1 cellular context compared by ENCODE assay signal in genomic region chr3:195989921-195990840, GRCh38.
TF ChIP-seq lines count a peak whose summit lies in the region.

No MANE protein-coding gene starts in this region.

TF ChIP-seq in HepG2, 621 proteins besides CTCF, POLR2A, EP300 and RAD21 (continued from another document and continues in another):
- TF ChIP-seq ZNF574 (CRISPR knock-in tag; IDR thresholded peaks at IDR 0.05) = peak; percentile 42; the same call in 1 of the 2 replicates
- TF ChIP-seq, protein P1, sequence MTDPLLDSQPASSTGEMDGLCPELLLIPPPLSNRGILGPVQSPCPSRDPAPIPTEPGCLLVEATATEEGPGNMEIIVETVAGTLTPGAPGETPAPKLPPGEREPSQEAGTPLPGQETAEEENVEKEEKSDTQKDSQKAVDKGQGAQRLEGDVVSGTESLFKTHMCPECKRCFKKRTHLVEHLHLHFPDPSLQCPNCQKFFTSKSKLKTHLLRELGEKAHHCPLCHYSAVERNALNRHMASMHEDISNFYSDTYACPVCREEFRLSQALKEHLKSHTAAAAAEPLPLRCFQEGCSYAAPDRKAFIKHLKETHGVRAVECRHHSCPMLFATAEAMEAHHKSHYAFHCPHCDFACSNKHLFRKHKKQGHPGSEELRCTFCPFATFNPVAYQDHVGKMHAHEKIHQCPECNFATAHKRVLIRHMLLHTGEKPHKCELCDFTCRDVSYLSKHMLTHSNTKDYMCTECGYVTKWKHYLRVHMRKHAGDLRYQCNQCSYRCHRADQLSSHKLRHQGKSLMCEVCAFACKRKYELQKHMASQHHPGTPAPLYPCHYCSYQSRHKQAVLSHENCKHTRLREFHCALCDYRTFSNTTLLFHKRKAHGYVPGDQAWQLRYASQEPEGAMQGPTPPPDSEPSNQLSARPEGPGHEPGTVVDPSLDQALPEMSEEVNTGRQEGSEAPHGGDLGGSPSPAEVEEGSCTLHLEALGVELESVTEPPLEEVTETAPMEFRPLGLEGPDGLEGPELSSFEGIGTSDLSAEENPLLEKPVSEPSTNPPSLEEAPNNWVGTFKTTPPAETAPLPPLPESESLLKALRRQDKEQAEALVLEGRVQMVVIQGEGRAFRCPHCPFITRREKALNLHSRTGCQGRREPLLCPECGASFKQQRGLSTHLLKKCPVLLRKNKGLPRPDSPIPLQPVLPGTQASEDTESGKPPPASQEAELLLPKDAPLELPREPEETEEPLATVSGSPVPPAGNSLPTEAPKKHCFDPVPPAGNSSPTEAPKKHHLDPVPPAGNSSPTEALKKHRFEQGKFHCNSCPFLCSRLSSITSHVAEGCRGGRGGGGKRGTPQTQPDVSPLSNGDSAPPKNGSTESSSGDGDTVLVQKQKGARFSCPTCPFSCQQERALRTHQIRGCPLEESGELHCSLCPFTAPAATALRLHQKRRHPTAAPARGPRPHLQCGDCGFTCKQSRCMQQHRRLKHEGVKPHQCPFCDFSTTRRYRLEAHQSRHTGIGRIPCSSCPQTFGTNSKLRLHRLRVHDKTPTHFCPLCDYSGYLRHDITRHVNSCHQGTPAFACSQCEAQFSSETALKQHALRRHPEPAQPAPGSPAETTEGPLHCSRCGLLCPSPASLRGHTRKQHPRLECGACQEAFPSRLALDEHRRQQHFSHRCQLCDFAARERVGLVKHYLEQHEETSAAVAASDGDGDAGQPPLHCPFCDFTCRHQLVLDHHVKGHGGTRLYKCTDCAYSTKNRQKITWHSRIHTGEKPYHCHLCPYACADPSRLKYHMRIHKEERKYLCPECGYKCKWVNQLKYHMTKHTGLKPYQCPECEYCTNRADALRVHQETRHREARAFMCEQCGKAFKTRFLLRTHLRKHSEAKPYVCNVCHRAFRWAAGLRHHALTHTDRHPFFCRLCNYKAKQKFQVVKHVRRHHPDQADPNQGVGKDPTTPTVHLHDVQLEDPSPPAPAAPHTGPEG (CRISPR knock-in tag; IDR thresholded peaks at IDR 0.05) = 0 out of 2 replicates have a peak, but pooled peaks have one; percentile 13
- peak; percentile 52 for TF ChIP-seq RBM39 (IDR thresholded peaks at IDR 0.05; ENCODE audit: low read depth, low read length, poor library complexity, severe bottlenecking)
- peak; percentile 64 for TF ChIP-seq THAP11 (CRISPR knock-in tag; IDR thresholded peaks at IDR 0.05)
- TF ChIP-seq ZFY (CRISPR knock-in tag; IDR thresholded peaks at IDR 0.05) = peak; percentile 78
- TF ChIP-seq ADNP (CRISPR knock-in tag; IDR thresholded peaks at IDR 0.05) = peak; percentile 81; the same call in 1 of the 2 replicates
- TF ChIP-seq, protein P2, sequence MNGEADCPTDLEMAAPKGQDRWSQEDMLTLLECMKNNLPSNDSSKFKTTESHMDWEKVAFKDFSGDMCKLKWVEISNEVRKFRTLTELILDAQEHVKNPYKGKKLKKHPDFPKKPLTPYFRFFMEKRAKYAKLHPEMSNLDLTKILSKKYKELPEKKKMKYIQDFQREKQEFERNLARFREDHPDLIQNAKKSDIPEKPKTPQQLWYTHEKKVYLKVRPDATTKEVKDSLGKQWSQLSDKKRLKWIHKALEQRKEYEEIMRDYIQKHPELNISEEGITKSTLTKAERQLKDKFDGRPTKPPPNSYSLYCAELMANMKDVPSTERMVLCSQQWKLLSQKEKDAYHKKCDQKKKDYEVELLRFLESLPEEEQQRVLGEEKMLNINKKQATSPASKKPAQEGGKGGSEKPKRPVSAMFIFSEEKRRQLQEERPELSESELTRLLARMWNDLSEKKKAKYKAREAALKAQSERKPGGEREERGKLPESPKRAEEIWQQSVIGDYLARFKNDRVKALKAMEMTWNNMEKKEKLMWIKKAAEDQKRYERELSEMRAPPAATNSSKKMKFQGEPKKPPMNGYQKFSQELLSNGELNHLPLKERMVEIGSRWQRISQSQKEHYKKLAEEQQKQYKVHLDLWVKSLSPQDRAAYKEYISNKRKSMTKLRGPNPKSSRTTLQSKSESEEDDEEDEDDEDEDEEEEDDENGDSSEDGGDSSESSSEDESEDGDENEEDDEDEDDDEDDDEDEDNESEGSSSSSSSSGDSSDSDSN (CRISPR knock-in tag; IDR thresholded peaks at IDR 0.05) = peak; percentile 32; the same call in 1 of the 2 replicates
- TF ChIP-seq ETV5 (CRISPR knock-in tag; IDR thresholded peaks at IDR 0.05; ENCODE audit: borderline replicate concordance) = 0 out of 2 replicates have a peak, but pooled peaks have one; percentile 19
- peak; percentile 45 for TF ChIP-seq SP5 (CRISPR knock-in tag; IDR thresholded peaks at IDR 0.05; ENCODE audit: borderline replicate concordance, low read depth)
- TF ChIP-seq HNRNPLL (IDR thresholded peaks at IDR 0.05; ENCODE audit: low read depth, low read length, poor library complexity, severe bottlenecking) = peak; percentile 52
- peak; percentile 82 for TF ChIP-seq RBFOX2 (IDR thresholded peaks at IDR 0.05; ENCODE audit: low read depth, low read length)
- TF ChIP-seq, protein P3, sequence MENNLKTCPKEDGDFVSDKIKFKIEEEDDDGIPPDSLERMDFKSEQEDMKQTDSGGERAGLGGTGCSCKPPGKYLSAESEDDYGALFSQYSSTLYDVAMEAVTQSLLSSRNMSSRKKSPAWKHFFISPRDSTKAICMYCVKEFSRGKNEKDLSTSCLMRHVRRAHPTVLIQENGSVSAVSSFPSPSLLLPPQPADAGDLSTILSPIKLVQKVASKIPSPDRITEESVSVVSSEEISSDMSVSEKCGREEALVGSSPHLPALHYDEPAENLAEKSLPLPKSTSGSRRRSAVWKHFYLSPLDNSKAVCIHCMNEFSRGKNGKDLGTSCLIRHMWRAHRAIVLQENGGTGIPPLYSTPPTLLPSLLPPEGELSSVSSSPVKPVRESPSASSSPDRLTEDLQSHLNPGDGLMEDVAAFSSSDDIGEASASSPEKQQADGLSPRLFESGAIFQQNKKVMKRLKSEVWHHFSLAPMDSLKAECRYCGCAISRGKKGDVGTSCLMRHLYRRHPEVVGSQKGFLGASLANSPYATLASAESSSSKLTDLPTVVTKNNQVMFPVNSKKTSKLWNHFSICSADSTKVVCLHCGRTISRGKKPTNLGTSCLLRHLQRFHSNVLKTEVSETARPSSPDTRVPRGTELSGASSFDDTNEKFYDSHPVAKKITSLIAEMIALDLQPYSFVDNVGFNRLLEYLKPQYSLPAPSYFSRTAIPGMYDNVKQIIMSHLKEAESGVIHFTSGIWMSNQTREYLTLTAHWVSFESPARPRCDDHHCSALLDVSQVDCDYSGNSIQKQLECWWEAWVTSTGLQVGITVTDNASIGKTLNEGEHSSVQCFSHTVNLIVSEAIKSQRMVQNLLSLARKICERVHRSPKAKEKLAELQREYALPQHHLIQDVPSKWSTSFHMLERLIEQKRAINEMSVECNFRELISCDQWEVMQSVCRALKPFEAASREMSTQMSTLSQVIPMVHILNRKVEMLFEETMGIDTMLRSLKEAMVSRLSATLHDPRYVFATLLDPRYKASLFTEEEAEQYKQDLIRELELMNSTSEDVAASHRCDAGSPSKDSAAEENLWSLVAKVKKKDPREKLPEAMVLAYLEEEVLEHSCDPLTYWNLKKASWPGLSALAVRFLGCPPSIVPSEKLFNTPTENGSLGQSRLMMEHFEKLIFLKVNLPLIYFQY (CRISPR knock-in tag; IDR thresholded peaks at IDR 0.05; ENCODE audit: borderline replicate concordance) = peak; percentile 50; the same call in 1 of the 2 replicates
- TF ChIP-seq TFDP1 (CRISPR knock-in tag; IDR thresholded peaks at IDR 0.05; ENCODE audit: borderline replicate concordance) = 0 out of 2 replicates have a peak, but pooled peaks have one; percentile 8
- TF ChIP-seq KLF9 (CRISPR knock-in tag; IDR thresholded peaks at IDR 0.05; ENCODE audit: low read depth) = 0 out of 2 replicates have a peak, but pooled peaks have one; percentile 29
- TF ChIP-seq PATZ1 (CRISPR knock-in tag; IDR thresholded peaks at IDR 0.05) = 0 out of 2 replicates have a peak, but pooled peaks have one; percentile 26
- TF ChIP-seq ZFP91 (CRISPR knock-in tag; IDR thresholded peaks at IDR 0.05; ENCODE audit: borderline replicate concordance) = peak; percentile 23; the same call in 1 of the 2 replicates
- TF ChIP-seq GABPB1 (CRISPR knock-in tag; IDR thresholded peaks at IDR 0.05) = peak; percentile 71
- TF ChIP-seq KAT8 (CRISPR knock-in tag; IDR thresholded peaks at IDR 0.05) = peak; percentile 62
- TF ChIP-seq ZNF501 (CRISPR knock-in tag; IDR thresholded peaks at IDR 0.05) = peak; percentile 22; the same call in 1 of the 2 replicates
- peak; percentile 60; the same call in 1 of the 2 replicates for TF ChIP-seq NR2C2 (CRISPR knock-in tag; IDR thresholded peaks at IDR 0.05; ENCODE audit: borderline replicate concordance)
- peak; percentile 29; the same call in 1 of the 2 replicates for TF ChIP-seq ZNF792 (CRISPR knock-in tag; IDR thresholded peaks at IDR 0.05)
- TF ChIP-seq ARHGAP35 (CRISPR knock-in tag; IDR thresholded peaks at IDR 0.05; ENCODE audit: borderline replicate concordance) = peak; percentile 69; the same call in 1 of the 2 replicates
- peak; percentile 64; the same call in 1 of the 2 replicates for TF ChIP-seq ZNF121 (CRISPR knock-in tag; IDR thresholded peaks at IDR 0.05)
- TF ChIP-seq CEBPG (CRISPR knock-in tag; IDR thresholded peaks at IDR 0.05) = 0 out of 2 replicates have a peak, but pooled peaks have one; percentile 7
- peak; percentile 55; the same call in 1 of the 2 replicates for TF ChIP-seq SAP130 (CRISPR knock-in tag; IDR thresholded peaks at IDR 0.05; ENCODE audit: low read depth)
